Comparison of ENCODE assay signal across 34 cellular contexts in the genomic region with DNA sequence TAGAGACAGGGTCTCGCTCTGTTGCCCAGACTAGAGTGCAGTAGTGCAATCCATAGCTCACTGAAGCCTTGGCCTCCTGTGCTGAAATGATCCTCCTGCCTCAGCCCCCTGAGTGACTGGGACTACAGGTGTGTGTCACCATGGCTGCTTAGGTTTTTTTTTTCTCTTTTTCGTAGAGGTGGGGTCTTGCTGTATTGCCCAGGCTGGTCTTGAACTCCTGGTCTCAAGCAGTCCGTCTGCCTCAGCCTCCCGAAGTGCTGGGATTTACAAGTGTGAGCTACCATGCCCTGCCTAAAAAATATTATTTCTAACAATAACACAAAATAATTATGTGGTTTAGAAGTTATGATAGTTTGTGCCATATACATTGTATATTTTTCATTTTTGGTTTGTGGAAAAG. TPM values are rescaled to one million over a fixed set of nuclear protein-coding genes. Genes with fewer than 3 reads are reported as not detected.
DNase-seq lines count a peak whose midpoint lies in the region; ATAC-seq and TF ChIP-seq lines count a peak whose summit lies in the region.
"Had no signal": no experiment of that assay in that cellular context is flagged by ENCODE, and none has a peak within 500 bp of the region (broad histone marks: within the 10 kb centered on the region; RNA-seq: fewer than 3 reads in every experiment).

No MANE protein-coding gene starts in this region.

- H3K4me3 Mint-ChIP-seq in mesothelial cell of epicardium (no peak overlapping the region), T-helper 17 cell (no peak overlapping the region)
- H3K4me3 Mint-ChIP-seq: CD4-positive, CD25-positive, alpha-beta regulatory T cell; dendritic cell treated with granulocyte-macrophage colony-stimulating factor and Interleukin-4, amounts not matched to agents 40 ng/mL and 50 ng/mL, for 4 days; stimulated activated memory B cell treated with anti-CD40 and anti-IgM and Interleukin-4, amounts not matched to agents 10 μg/mL and 1 μg/mL and 100 μg/mL, for 72 hours had no signal

- no peaks in the 10 kb centered on the region for H3K27me3 Mint-ChIP-seq in mesothelial cell of epicardium (ENCODE audit: low read depth)
- H3K27me3 Mint-ChIP-seq in T-helper 17 cell = no peaks in the 10 kb centered on the region
- H3K27me3 Mint-ChIP-seq: CD4-positive, CD25-positive, alpha-beta regulatory T cell; dendritic cell treated with granulocyte-macrophage colony-stimulating factor and Interleukin-4, amounts not matched to agents 40 ng/mL and 50 ng/mL, for 4 days; naive B cell; stimulated activated memory B cell treated with anti-CD40 and anti-IgM and Interleukin-4, amounts not matched to agents 10 μg/mL and 1 μg/mL and 100 μg/mL, for 72 hours had no signal

- H3K4me3 ChIP-seq in left ventricle myocardium inferior (no peak overlapping the region), ascending aorta (no peak overlapping the region)
- H3K4me3 ChIP-seq: esophagus muscularis mucosa, HAP-1, heart left ventricle had no signal

- no peaks in the 10 kb centered on the region for H3K9me3 Mint-ChIP-seq in mesothelial cell of epicardium
- H3K9me3 Mint-ChIP-seq: activated naive CD4-positive, alpha-beta T cell treated with anti-CD3 and anti-CD28 coated beads, Interleukin-2, amount 50 U/mL, for 72 hours; CD4-positive, CD25-positive, alpha-beta regulatory T cell; dendritic cell treated with granulocyte-macrophage colony-stimulating factor and Interleukin-4, amounts not matched to agents 40 ng/mL and 50 ng/mL, for 4 days; naive B cell; stimulated activated memory B cell treated with anti-CD40 and anti-IgM and Interleukin-4, amounts not matched to agents 10 μg/mL and 1 μg/mL and 100 μg/mL, for 72 hours had no signal

- H3K9me3 ChIP-seq in left ventricle myocardium inferior (replicated peaks) (no peaks in the 10 kb centered on the region), ascending aorta (no peaks in the 10 kb centered on the region), T-helper 17 cell (ENCODE audit: control insufficient read depth, low read length, poor library complexity, severe bottlenecking) (no peaks in the 10 kb centered on the region)
- H3K9me3 ChIP-seq: esophagus muscularis mucosa, HAP-1, heart left ventricle had no signal

- H3K27ac Mint-ChIP-seq in mesothelial cell of epicardium = peak overlapping the region; percentile 88
- H3K27ac Mint-ChIP-seq in T-helper 17 cell = no peak overlapping the region
- H3K27ac Mint-ChIP-seq: activated naive CD4-positive, alpha-beta T cell treated with anti-CD3 and anti-CD28 coated beads, Interleukin-2, amount 50 U/mL, for 72 hours; CD4-positive, CD25-positive, alpha-beta regulatory T cell; dendritic cell treated with granulocyte-macrophage colony-stimulating factor and Interleukin-4, amounts not matched to agents 40 ng/mL and 50 ng/mL, for 4 days; stimulated activated memory B cell treated with anti-CD40 and anti-IgM and Interleukin-4, amounts not matched to agents 10 μg/mL and 1 μg/mL and 100 μg/mL, for 72 hours had no signal

- no peaks in the 10 kb centered on the region for H3K36me3 ChIP-seq in left ventricle myocardium inferior
- H3K36me3 ChIP-seq in ascending aorta = no peaks in the 10 kb centered on the region
- H3K36me3 ChIP-seq: esophagus muscularis mucosa, HAP-1 had no signal

- H3K27me3 ChIP-seq in left ventricle myocardium inferior (ENCODE audit: low read depth) = no peaks in the 10 kb centered on the region
- H3K27me3 ChIP-seq in ascending aorta = no peaks in the 10 kb centered on the region
- H3K27me3 ChIP-seq: esophagus muscularis mucosa, foreskin keratinocyte, heart left ventricle had no signal

- TF ChIP-seq CTCF in left ventricle myocardium inferior (IDR thresholded peaks at IDR 0.05; ENCODE audit: borderline replicate concordance) (no peak), ascending aorta (IDR thresholded peaks at IDR 0.05) (no peak), mesothelial cell of epicardium (IDR thresholded peaks at IDR 0.05; ENCODE audit: unreplicated experiment) (no peak)

- H3K27ac ChIP-seq in left ventricle myocardium inferior (replicated peaks) = peak overlapping the region; percentile 3
- peak overlapping the region; percentile 18 to 51 for H3K27ac ChIP-seq in ascending aorta
- H3K27ac ChIP-seq: foreskin keratinocyte, WERI-Rb-1 had no signal

- DNase-seq in left ventricle myocardium inferior = no peak
- DNase-seq in Right ventricle myocardium superior = no peak
- no peak for DNase-seq in ascending aorta (ENCODE audit: low spot score in 2 of 2)
- DNase-seq in mesothelial cell of epicardium (ENCODE audit: low spot score in 2 of 2, unreplicated experiment in 2 of 2) = no peak
- no peak for DNase-seq in T-helper 17 cell
- DNase-seq in amniotic stem cell (lab: John Stamatoyannopoulos, UW) = no peak
- DNase-seq in NCI-H187 treated with DMSO at 0.1 percent for 48 hours (lab: John Stamatoyannopoulos, UW) = no peak
- DNase-seq in HPDE6-E6E7 (ENCODE audit: extremely low spot score) = no peak
- DNase-seq: activated CD4-positive, alpha-beta T cell treated with anti-CD3 and anti-CD28 coated beads for 48 hours; activated effector memory CD4-positive, alpha-beta T cell treated with Interleukin-2 at 50 U/mL for 16 hours; AML-193; aorta; CD4-positive, CD25-positive, alpha-beta regulatory T cell; central memory CD4-positive, alpha-beta T cell; DND-41; GF-D8; heart left ventricle; KBM-7; kidney; MM.1S; naive B cell; NCI-H2029 treated with DMSO at 0.1 percent for 48 hours; NCI-H526 treated with DMSO at 0.1 percent for 48 hours; NK-92 treated with Interleukin-12 subunit alpha and Interleukin-12 subunit beta, amount 100 ng/mL, for 24 hours; SHP77 treated with DMSO at 0.1 percent for 48 hours; T-helper 9 cell; WERI-Rb-1 had no signal

- peaks cover 34% of the 10 kb centered on the region for H3K4me1 Mint-ChIP-seq in mesothelial cell of epicardium
- peaks cover 17% of the 10 kb centered on the region for H3K4me1 Mint-ChIP-seq in T-helper 17 cell

- ATAC-seq in Right ventricle myocardium superior (ENCODE audit: poor library complexity) (no peak), T-helper 17 cell (no peak)
- ATAC-seq: activated naive CD4-positive, alpha-beta T cell treated with anti-CD3 and anti-CD28 coated beads, Interleukin-2, amount 50 U/mL, for 72 hours; foreskin keratinocyte; Panc1; stimulated activated memory B cell treated with anti-CD40 and anti-IgM and Interleukin-4, amounts not matched to agents 10 μg/mL and 1 μg/mL and 100 μg/mL, for 72 hours had no signal

- H3K36me3 Mint-ChIP-seq in mesothelial cell of epicardium = no peaks in the 10 kb centered on the region
- H3K36me3 Mint-ChIP-seq in T-helper 17 cell (ENCODE audit: low read depth) = no peaks in the 10 kb centered on the region
- H3K36me3 Mint-ChIP-seq: CD4-positive, CD25-positive, alpha-beta regulatory T cell; naive B cell had no signal

- intact Hi-C loops in left ventricle myocardium inferior (cut with micrococcal nuclease) = no loop called here
- intact Hi-C loops in Right ventricle myocardium superior (cut with DNase I) = loop anchor here (10.0 kb wide), 1 partner anchor 80 kb away; no protein-coding TSS in a partner anchor
- intact Hi-C loops in ascending aorta (cut with DNase I) = loop anchor here (1.0 to 5.0 kb wide), 3 partner anchors 37 to 167 kb away; no protein-coding TSS in a partner anchor

- H3K4me1 ChIP-seq in left ventricle myocardium inferior (peaks cover 83% of the 10 kb centered on the region), ascending aorta (peaks cover 4 to 52% of the 10 kb centered on the region in 2 donors)
- H3K4me1 ChIP-seq: foreskin keratinocyte had no signal

RNA-seq across cellular contexts. Expression of gene CAMTA1, which starts 9.9 kb away (rescaled TPM):
- 160 TPM for total RNA-seq in left ventricle myocardium inferior
- total RNA-seq in Right ventricle myocardium superior = 153 TPM
- total RNA-seq in ascending aorta = 53.3 TPM
- total RNA-seq in mesothelial cell of epicardium = 70.4 to 78.3 TPM (median 71.4 TPM) in 3 replicates
- total RNA-seq in T-helper 17 cell = 10 to 100 TPM; 55.3 to 69.5 TPM
